Comparison of ENCODE assay signal across 16 cellular contexts in the genomic region with DNA sequence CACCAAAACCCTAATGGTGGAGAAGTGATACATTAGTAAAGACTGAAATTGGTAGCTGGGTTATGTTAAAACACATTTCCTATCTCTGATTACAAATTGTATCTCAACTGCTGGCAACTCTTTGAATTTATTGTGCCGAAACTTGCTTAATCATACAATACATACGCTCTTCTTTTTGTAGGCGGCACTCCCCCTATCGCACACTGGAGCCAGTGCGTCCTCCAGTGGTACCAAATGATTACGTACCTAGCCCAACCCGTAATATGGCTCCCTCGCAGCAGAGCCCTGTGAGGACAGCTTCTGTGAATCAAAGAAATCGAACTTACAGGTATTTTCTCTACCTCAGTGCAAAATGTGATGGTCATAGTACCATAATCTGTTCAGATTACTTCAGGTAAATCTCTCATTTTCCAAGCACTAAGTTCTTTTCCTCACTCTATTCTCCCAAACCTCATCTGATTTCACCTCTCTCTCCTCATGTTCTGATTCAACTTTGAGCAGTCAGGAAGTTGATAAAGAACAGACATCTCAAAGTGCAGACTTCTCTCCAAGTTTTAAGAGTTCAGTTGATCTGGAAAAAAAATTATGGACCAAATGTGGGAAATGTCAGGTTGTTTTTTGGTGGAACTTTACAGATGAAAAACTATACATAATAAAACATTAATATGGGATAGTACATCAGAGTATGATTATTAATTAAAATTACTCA.
DNase-seq lines count a peak whose midpoint lies in the region; ATAC-seq and TF ChIP-seq lines count a peak whose summit lies in the region.
"Had no signal": no experiment of that assay in that cellular context is flagged by ENCODE, and none has a peak within 500 bp of the region (broad histone marks: within the 10 kb centered on the region; RNA-seq: fewer than 3 reads in every experiment).

No MANE protein-coding gene starts in this region.

- H3K4me3 ChIP-seq in choroid plexus epithelial cell (ENCODE audit: low read depth, low read length) = no peak overlapping the region
- H3K4me3 ChIP-seq: esophagus muscularis mucosa, tibial nerve had no signal

- TF ChIP-seq CTCF in choroid plexus epithelial cell (conservative IDR thresholded peaks at IDR 0.05; ENCODE audit: low read depth, low read length) (peak; percentile 10), omental fat pad (IDR thresholded peaks at IDR 0.05) (no peak), GM20000 (IDR thresholded peaks at IDR 0.05; ENCODE audit: extremely low read depth, missing control alignments) (no peak)

- DNase-seq in NCI-H82 (lab: John Stamatoyannopoulos, UW) = peak; percentile 4
- no peak for DNase-seq in NCI-H82 treated with DMSO at 0.1 percent for 48 hours (lab: John Stamatoyannopoulos, UW; ENCODE audit: unreplicated experiment)
- DNase-seq in NAMALWA (ENCODE audit: low spot score) = peak; percentile 13
- no peak for DNase-seq in choroid plexus epithelial cell (ENCODE audit: low read depth)
- DNase-seq in omental fat pad (ENCODE audit: low spot score) = no peak
- DNase-seq in NCI-H2196 treated with DMSO at 0.1 percent for 48 hours (lab: John Stamatoyannopoulos, UW; ENCODE audit: unreplicated experiment) = no peak
- DNase-seq in NCI-H1694 (lab: John Stamatoyannopoulos, UW) = no peak
- no peak for DNase-seq in GM20000 (ENCODE audit: low spot score)
- DNase-seq: activated naive CD8-positive, alpha-beta T cell treated with anti-CD3 and anti-CD28 coated beads, Interleukin-2, amount 10 ng/mL, durations not matched to agents 7 days and 5 days; DMS153; NCI-H1048; NCI-H524 treated with DMSO at 0.1 percent for 48 hours; posterior cingulate gyrus; Right ventricle myocardium superior had no signal

- ATAC-seq in omental fat pad (ENCODE audit: low FRiP score) = peak; percentile 65

Comparison
In these comparisons a context has a peak if more than half of its experiments do, and no peak if none do; other contexts are left out.
1. DNase-seq: peak in NCI-H82 (single experiment) and NAMALWA (single experiment); none in NCI-H82 treated with DMSO at 0.1 percent for 48 hours (single experiment), choroid plexus epithelial cell (single experiment), omental fat pad (single experiment), NCI-H2196 treated with DMSO at 0.1 percent for 48 hours (single experiment), NCI-H1694 (single experiment) and GM20000 (single experiment).